ENCODE assay signal across 23 cellular contexts in the genomic region with DNA sequence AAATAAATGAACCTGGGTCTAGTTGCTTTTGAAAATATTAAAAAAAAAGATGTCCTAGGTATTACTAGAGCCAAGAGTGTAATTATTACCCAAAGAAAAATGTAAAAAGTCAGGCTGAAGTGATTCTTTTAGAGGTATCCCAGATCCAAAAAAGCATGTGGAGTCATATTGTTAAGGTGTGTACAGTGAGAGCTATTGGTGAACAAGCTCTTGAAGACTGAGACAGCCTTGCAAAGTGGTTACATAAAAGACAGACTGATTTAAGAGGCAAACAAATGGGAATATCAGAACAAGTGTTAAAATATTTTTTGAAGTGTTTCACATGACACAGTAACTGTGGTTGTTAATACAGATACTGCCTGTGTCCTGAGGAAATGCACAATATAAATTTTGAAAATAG.
"Had no signal": no experiment of that assay in that cellular context is flagged by ENCODE, and none has a peak within 500 bp of the region (broad histone marks: within the 10 kb centered on the region; RNA-seq: fewer than 3 reads in every experiment).

No MANE protein-coding gene starts in this region.

- H3K4me3 ChIP-seq: colonic mucosa, coronary artery, dorsolateral prefrontal cortex, esophagus muscularis mucosa, esophagus squamous epithelium, gastrocnemius medialis, gastroesophageal sphincter, heart left ventricle, heart right ventricle had no signal

- DNase-seq: colonic mucosa; cortex of kidney; dermis blood vessel endothelial cell; dorsolateral prefrontal cortex; effector CD4-positive, alpha-beta T cell; effector CD8-positive, alpha-beta T cell; effector memory CD4-positive, alpha-beta T cell; effector memory CD8-positive, alpha-beta T cell; endodermal cell; esophagus squamous epithelium; foreskin fibroblast; foreskin keratinocyte; foreskin melanocyte; gastrocnemius medialis; glutamatergic neuron; head of caudate nucleus; heart left ventricle; heart right ventricle had no signal

- H3K4me1 ChIP-seq: colonic mucosa, esophagus squamous epithelium, foreskin keratinocyte, gastrocnemius medialis had no signal

- H3K27me3 ChIP-seq: colonic mucosa, dorsolateral prefrontal cortex, esophagus muscularis mucosa, esophagus squamous epithelium, foreskin keratinocyte, gastrocnemius medialis, gastroesophageal sphincter, heart left ventricle, heart right ventricle had no signal

- H3K27ac ChIP-seq: colonic mucosa, coronary artery, dorsolateral prefrontal cortex, epithelial cell of prostate, esophagus muscularis mucosa, esophagus squamous epithelium, foreskin keratinocyte, gastrocnemius medialis, gastroesophageal sphincter, heart left ventricle, heart right ventricle had no signal

- H3K36me3 ChIP-seq: colonic mucosa, esophagus muscularis mucosa, esophagus squamous epithelium, gastrocnemius medialis, gastroesophageal sphincter, heart left ventricle, heart right ventricle had no signal

- H3K9me3 ChIP-seq: colonic mucosa, esophagus muscularis mucosa, esophagus squamous epithelium, gastroesophageal sphincter had no signal

- ATAC-seq: effector memory CD8-positive, alpha-beta T cell; esophagus mucosa; foreskin keratinocyte; gastrocnemius medialis; gastroesophageal sphincter; heart left ventricle; heart right ventricle had no signal
